Comparison of ENCODE assay signal across 13 cellular contexts in genomic region chr17:57707892-57708291, GRCh38. TPM values are rescaled to one million over a fixed set of nuclear protein-coding genes. Genes with fewer than 3 reads are reported as not detected.
A peak's percentile ranks its signal among the peaks of the same experiment; 100 is the strongest.
DNase-seq lines count a peak whose midpoint lies in the region; ATAC-seq and TF ChIP-seq lines count a peak whose summit lies in the region.
"Had no signal": no experiment of that assay in that cellular context is flagged by ENCODE, and none has a peak within 500 bp of the region (broad histone marks: within the 10 kb centered on the region; RNA-seq: fewer than 3 reads in every experiment).

No MANE protein-coding gene starts in this region.

- 27 to 29% methylated on average over 6 of the region's 6 CpGs for WGBS in heart right ventricle, 2 donors
- no CpG with 5 or more reads among the region's 6 CpGs for WGBS in trophoblast cell (ENCODE audit: extremely low coverage, insufficient coverage, insufficient read length)

- no peaks in the 10 kb centered on the region for H4K20me1 ChIP-seq in GM23338 (replicated peaks; ENCODE audit: insufficient read depth)

- DNase-seq in GM23338 (ENCODE audit: low spot score) (peak; percentile 73), NCI-H524 (lab: John Stamatoyannopoulos, UW) (peak; percentile 95 to 99), heart right ventricle (peak in 1 of 2 donors; percentile 42), trophoblast cell (no peak), OCI-M2 (lab: John Stamatoyannopoulos, UW; ENCODE audit: unreplicated experiment) (no peak), RKO (ENCODE audit: low spot score) (no peak)
- no peak for DNase-seq in CD4-positive, alpha-beta memory T cell
- DNase-seq in activated CD4-positive, alpha-beta T cell treated with anti-CD3 and anti-CD28 coated beads, Interleukin-2, amount 50 U/mL, for 4 hours: no peak
- DNase-seq: activated gamma-delta T cell treated with Interleukin-2 at 50 U/mL for 16 hours, GF-D8, NCI-H1048, T1000 had no signal

- intact Hi-C loops in heart right ventricle (cut with DNase I): no loop called here
- intact Hi-C loops in CD4-positive, alpha-beta memory T cell (cut with micrococcal nuclease): no loop called here

- H3K4me3 ChIP-seq in GM23338 (peak overlapping the region; percentile 41; the same call in 1 of the 2 replicates), heart right ventricle (peak overlapping the region in 1 of 10 donors; percentile 9), trophoblast cell (ENCODE audit: low read depth, low read length) (no peak overlapping the region)
- H3K4me3 ChIP-seq in CD4-positive, alpha-beta memory T cell (ENCODE audit: low read length in 2 of 2): no peak overlapping the region

- H2AFZ ChIP-seq in GM23338 (peak overlapping the region; percentile 81), trophoblast cell (ENCODE audit: insufficient read depth, low read length, poor library complexity) (no peak overlapping the region)

- no peak overlapping the region for H3K27ac Mint-ChIP-seq in GM23338
- no peak overlapping the region for H3K27ac Mint-ChIP-seq in CD4-positive, alpha-beta memory T cell

- no peak overlapping the region for H4K12ac ChIP-seq in trophoblast cell (ENCODE audit: low read depth, low read length)

- H3K18ac ChIP-seq in trophoblast cell (ENCODE audit: low read length): no peak overlapping the region

- POLR2A ChIA-PET in CD4-positive, alpha-beta memory T cell (lab: Charles Lee; ENCODE audit: partially characterized antibody): no interaction called here

- no peak overlapping the region for H4K8ac ChIP-seq in trophoblast cell (ENCODE audit: low read depth, low read length)

- no peak overlapping the region for H2BK120ac ChIP-seq in trophoblast cell (ENCODE audit: insufficient read depth, low read length, poor library complexity)

- no peaks in the 10 kb centered on the region for H3K36me3 Mint-ChIP-seq in GM23338 (ENCODE audit: low read depth)
- H3K36me3 Mint-ChIP-seq in CD4-positive, alpha-beta memory T cell: peaks cover 1 to 4% of the 10 kb centered on the region in 2 donors

- peaks cover 22% of the 10 kb centered on the region for H3K4me1 Mint-ChIP-seq in GM23338
- H3K4me1 Mint-ChIP-seq in CD4-positive, alpha-beta memory T cell: no peaks in the 10 kb centered on the region

- no peak overlapping the region for H3K4ac ChIP-seq in trophoblast cell (ENCODE audit: low read depth, low read length)

- no peaks in the 10 kb centered on the region for H3K9me2 ChIP-seq in GM23338 (ENCODE audit: insufficient read depth)

- H2AK5ac ChIP-seq in trophoblast cell (ENCODE audit: low read length): no peak overlapping the region

- H3K79me1 ChIP-seq in trophoblast cell (ENCODE audit: low read length): no peaks in the 10 kb centered on the region

- H3K14ac ChIP-seq in trophoblast cell (ENCODE audit: low read length): no peak overlapping the region

- H3K4me3 Mint-ChIP-seq in GM23338: peak overlapping the region; percentile 60
- no peak overlapping the region for H3K4me3 Mint-ChIP-seq in CD4-positive, alpha-beta memory T cell

- H3K27me3 ChIP-seq in GM23338 (ENCODE audit: insufficient read depth) (no peaks in the 10 kb centered on the region), heart right ventricle (no peaks in the 10 kb centered on the region), trophoblast cell (ENCODE audit: insufficient read depth, low read length) (no peaks in the 10 kb centered on the region)
- H3K27me3 ChIP-seq in CD4-positive, alpha-beta memory T cell (ENCODE audit: insufficient read depth, low read length): no peaks in the 10 kb centered on the region

- H3K36me3 ChIP-seq in GM23338 (ENCODE audit: insufficient read depth) (no peaks in the 10 kb centered on the region), heart right ventricle (no peaks in the 10 kb centered on the region), trophoblast cell (ENCODE audit: control insufficient read depth in 1 of 2, insufficient read depth in 2 of 2, low read length in 2 of 2) (no peaks in the 10 kb centered on the region)
- no peaks in the 10 kb centered on the region for H3K36me3 ChIP-seq in CD4-positive, alpha-beta memory T cell (ENCODE audit: insufficient read depth, low read length)

- CTCF ChIA-PET in CD4-positive, alpha-beta memory T cell (lab: Charles Lee; ENCODE audit: partially characterized antibody): no interaction called here

- ATAC-seq in GM23338: peak; percentile 92
- ATAC-seq in heart right ventricle: peak; percentile 50 to 94 (median 74)

- no peak overlapping the region for H3K9ac ChIP-seq in trophoblast cell (ENCODE audit: low read length)

- no peaks in the 10 kb centered on the region for H3K9me3 Mint-ChIP-seq in GM23338
- H3K9me3 Mint-ChIP-seq in CD4-positive, alpha-beta memory T cell: peaks cover 0 to 3% (median 0%) of the 10 kb centered on the region in 8 donors

- H3K23ac ChIP-seq in trophoblast cell (ENCODE audit: low read length): no peak overlapping the region

- H3K4me1 ChIP-seq in GM23338 (ENCODE audit: insufficient read depth): peaks cover 13% of the 10 kb centered on the region
- peaks cover 0 to 15% (median 9%) of the 10 kb centered on the region in 9 donors for H3K4me1 ChIP-seq in heart right ventricle
- peaks cover 3 to 18% of the 10 kb centered on the region in 2 experiments for H3K4me1 ChIP-seq in trophoblast cell (ENCODE audit: control insufficient read depth in 1 of 2, insufficient read depth in 2 of 2, low read length in 2 of 2)
- no peaks in the 10 kb centered on the region for H3K4me1 ChIP-seq in CD4-positive, alpha-beta memory T cell (ENCODE audit: insufficient read depth, low read length)

- TF ChIP-seq CTCF in GM23338 (conservative IDR thresholded peaks at IDR 0.05; ENCODE audit: low read depth in 2 of 2) (no peak), heart right ventricle (IDR thresholded peaks at IDR 0.05) (no peak)

- H2BK12ac ChIP-seq in trophoblast cell (ENCODE audit: low read length): no peak overlapping the region

- H3K79me2 ChIP-seq in GM23338 (replicated peaks; ENCODE audit: insufficient read depth) (no peaks in the 10 kb centered on the region), trophoblast cell (ENCODE audit: control insufficient read depth, insufficient read depth, low read length, poor library complexity) (no peaks in the 10 kb centered on the region)

- peaks cover 3% of the 10 kb centered on the region for H3K27me3 Mint-ChIP-seq in GM23338 (ENCODE audit: insufficient read depth, low read depth, poor library complexity)
- H3K27me3 Mint-ChIP-seq in CD4-positive, alpha-beta memory T cell: peaks cover 0 to 8% of the 10 kb centered on the region in 2 donors

- H4K91ac ChIP-seq in trophoblast cell (ENCODE audit: low read depth, low read length): no peak overlapping the region

- peak overlapping the region; percentile 74 for H3K4me2 ChIP-seq in GM23338
- peak overlapping the region; percentile 15 for H3K4me2 ChIP-seq in trophoblast cell (ENCODE audit: low read length)

- no peak overlapping the region for H3K27ac ChIP-seq in GM23338 (ENCODE audit: low read depth)
- H3K27ac ChIP-seq in heart right ventricle: peak overlapping the region in 6 of 10 donors; percentile 21 to 59 (median 28)
- no peak overlapping the region for H3K27ac ChIP-seq in trophoblast cell (ENCODE audit: low read depth, low read length)
- H3K27ac ChIP-seq in CD4-positive, alpha-beta memory T cell (ENCODE audit: low read depth, low read length): no peak overlapping the region

- H2BK5ac ChIP-seq in trophoblast cell (ENCODE audit: low read depth, low read length, poor library complexity): no peak overlapping the region

- no peaks in the 10 kb centered on the region for H3K9me3 ChIP-seq in heart right ventricle
- H3K9me3 ChIP-seq in trophoblast cell (ENCODE audit: insufficient read depth, low read depth, low read length): peaks cover 3% of the 10 kb centered on the region
- no peaks in the 10 kb centered on the region for H3K9me3 ChIP-seq in CD4-positive, alpha-beta memory T cell (ENCODE audit: control insufficient read depth in 1 of 2, low read length in 2 of 2)

- no peaks in the 10 kb centered on the region for H3F3A ChIP-seq in GM23338 (replicated peaks; ENCODE audit: low read depth)

TF ChIP-seq in GM23338, 12 proteins besides CTCF, POLR2A, EP300 and RAD21 (continues in another document):
- TF ChIP-seq ZNF114 (CRISPR knock-in tag; IDR thresholded peaks at IDR 0.05) (no peak), EZH2phosphoT487 (IDR thresholded peaks at IDR 0.05; ENCODE audit: unreplicated experiment) (no peak), ZNF331 (CRISPR knock-in tag; IDR thresholded peaks at IDR 0.05; ENCODE audit: low read depth) (no peak)

RNA-seq across cellular contexts. Expression of gene CCDC182, which starts 37.2 kb away (rescaled TPM):
- not detected in 2 replicates for total RNA-seq in GM23338 (2014; rRNA removed; shearing (Covaris generic))
- not detected in 2 replicates for polyA plus RNA-seq in GM23338 (2016; fragmentation: Nextera tagmentation; extraction: Ambion mirVana)
- not detected for total RNA-seq in heart right ventricle
- polyA plus RNA-seq in heart right ventricle: not detected
- polyA plus RNA-seq in trophoblast cell (2013): 0.05 TPM in 1 of 2 replicates, not detected in the other
- not detected for total RNA-seq in CD4-positive, alpha-beta memory T cell
- polyA plus RNA-seq in CD4-positive, alpha-beta memory T cell: not detected
- total RNA-seq: epithelial cell of proximal tubule had no signal

Comparison
In these comparisons a context has a peak if more than half of its experiments do, and no peak if none do; other contexts are left out.
1. DNase-seq: peak in GM23338 (single experiment) and NCI-H524 (2 of 2); none in trophoblast cell (0 of 2), OCI-M2 (single experiment), RKO (single experiment), CD4-positive, alpha-beta memory T cell (0 of 5) and activated CD4-positive, alpha-beta T cell treated with anti-CD3 and anti-CD28 coated beads, Interleukin-2, amount 50 U/mL, for 4 hours (0 of 2).
2. H3K27ac ChIP-seq: peak in heart right ventricle (6 of 10); none in GM23338 (single experiment), trophoblast cell (single experiment) and CD4-positive, alpha-beta memory T cell (single experiment).